Comparison of ENCODE assay signal across 1 cellular context in genomic region chr11:134330611-134331564, GRCh38.
TF ChIP-seq lines count a peak whose summit lies in the region.

No MANE protein-coding gene starts in this region.

TF ChIP-seq in HCT116, 20 proteins besides CTCF, POLR2A, EP300 and RAD21 (continued from another document):
- TF ChIP-seq TCF7L2 (IDR thresholded peaks at IDR 0.05; ENCODE audit: borderline replicate concordance, extremely low read depth, insufficient read depth, insufficient read length) = no peak
- TF ChIP-seq ZBTB33 (IDR thresholded peaks at IDR 0.05; ENCODE audit: extremely low read depth, insufficient replicate concordance, low read length) = no peak
- TF ChIP-seq CBX3 (IDR thresholded peaks at IDR 0.05; ENCODE audit: low read depth) = no peak
- no peak for TF ChIP-seq EZH2phosphoT487 (IDR thresholded peaks at IDR 0.05; ENCODE audit: borderline replicate concordance)
- TF ChIP-seq, protein P1, sequence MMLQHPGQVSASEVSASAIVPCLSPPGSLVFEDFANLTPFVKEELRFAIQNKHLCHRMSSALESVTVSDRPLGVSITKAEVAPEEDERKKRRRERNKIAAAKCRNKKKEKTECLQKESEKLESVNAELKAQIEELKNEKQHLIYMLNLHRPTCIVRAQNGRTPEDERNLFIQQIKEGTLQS (IDR thresholded peaks at IDR 0.05) = no peak
